In genomic region chr7:148318838-148319237, GRCh38 we compare ENCODE assay signal across 20 cellular contexts.
"Had no signal": no experiment of that assay in that cellular context is flagged by ENCODE, and none has a peak within 500 bp of the region (broad histone marks: within the 10 kb centered on the region; RNA-seq: fewer than 3 reads in every experiment).

No MANE protein-coding gene starts in this region.

- H3K27ac ChIP-seq: brain microvascular endothelial cell, cardiac muscle cell, Peyer's patch, RWPE1, SJCRH30 had no signal

- H3K27me3 ChIP-seq: brain microvascular endothelial cell, cardiac muscle cell, Peyer's patch had no signal

- H3K36me3 ChIP-seq: brain microvascular endothelial cell, cardiac muscle cell, Peyer's patch, SJCRH30 had no signal

- ATAC-seq: activated CD4-positive, CD25-positive, alpha-beta regulatory T cell treated with anti-CD3 and anti-CD28 coated beads, Interleukin-2, amount 50 U/mL, for 24 hours; activated CD8-positive, alpha-beta T cell treated with anti-CD3 and anti-CD28 coated beads for 36 hours; activated T-cell treated with anti-CD3 and anti-CD28 coated beads, Interleukin-2, amount 50 U/mL, for 72 hours had no signal

- H3K9me3 ChIP-seq: Peyer's patch, SJCRH30 had no signal

- H3K4me1 ChIP-seq: SJCRH30 had no signal

- DNase-seq: activated CD4-positive, alpha-beta T cell treated with anti-CD3 and anti-CD28 coated beads for 4 hours; activated CD8-positive, alpha-beta memory T cell treated with anti-CD3 and anti-CD28 coated beads, Interleukin-2, amount 50 U/mL, for 4 hours; activated CD8-positive, alpha-beta T cell treated with anti-CD3 and anti-CD28 coated beads for 36 hours; activated gamma-delta T cell treated with Interleukin-2 at 50 U/mL for 16 hours; activated naive CD4-positive, alpha-beta T cell treated with anti-CD3 and anti-CD28 coated beads, Interleukin-2, amount 10 ng/mL, durations not matched to agents 7 days and 5 days; activated naive CD8-positive, alpha-beta T cell treated with anti-CD3 and anti-CD28 coated beads for 36 hours; activated T-cell treated with anti-CD3 and anti-CD28 coated beads, Interleukin-2, amount 50 U/mL, for 72 hours; brain microvascular endothelial cell; NCI-H1092; NCI-H1694 treated with DMSO at 0.1 percent for 48 hours; NCI-H2029 treated with DMSO at 0.1 percent for 48 hours; NCI-H345; NCI-H510A treated with DMSO at 0.1 percent for 48 hours; NK-92 treated with Interleukin-12 subunit alpha and Interleukin-12 subunit beta, amount 100 ng/mL, for 24 hours; Peyer's patch; Right ventricle myocardium superior; SJCRH30 had no signal

- H3K4me3 ChIP-seq: cardiac muscle cell, Peyer's patch, SJCRH30 had no signal
